Comparison of ENCODE assay signal across 1 cellular context in genomic region chr19:2648528-2648937, GRCh38.
TF ChIP-seq lines count a peak whose summit lies in the region.

No MANE protein-coding gene starts in this region.

TF ChIP-seq in HEK293, 187 proteins besides CTCF, POLR2A, EP300 and RAD21 (continued from another document and continues in another):
- no peak for TF ChIP-seq ZNF302 (tag by site-specific recombination; IDR thresholded peaks at IDR 0.05; ENCODE audit: low read depth)
- no peak for TF ChIP-seq FEZF1 (tag by site-specific recombination; IDR thresholded peaks at IDR 0.05)
- TF ChIP-seq ZNF416 (tag by site-specific recombination; IDR thresholded peaks at IDR 0.05) = peak; percentile 57; the same call in 1 of the 2 replicates
- no peak for TF ChIP-seq ZNF488 (tag by site-specific recombination; IDR thresholded peaks at IDR 0.05)
- TF ChIP-seq ZNF76 (tag by site-specific recombination; IDR thresholded peaks at IDR 0.05; ENCODE audit: borderline replicate concordance, low read depth) = peak; percentile 55
- no peak for TF ChIP-seq ZNF202 (tag by site-specific recombination; IDR thresholded peaks at IDR 0.05; ENCODE audit: borderline replicate concordance)
- TF ChIP-seq ZNF366 (tag by site-specific recombination; conservative IDR thresholded peaks at IDR 0.05) = 0 out of 2 replicates have a peak, but pooled peaks have one; percentile 36
- 0 out of 2 replicates have a peak, but pooled peaks have one; percentile 42 for TF ChIP-seq ZSCAN23 (tag by site-specific recombination; IDR thresholded peaks at IDR 0.05)
- peak; percentile 20 for TF ChIP-seq ZBTB26 (tag by site-specific recombination; optimal IDR thresholded peaks at IDR 0.05)
- TF ChIP-seq ZNF549 (tag by site-specific recombination; IDR thresholded peaks at IDR 0.05) = no peak
- TF ChIP-seq PRDM6 (tag by site-specific recombination; IDR thresholded peaks at IDR 0.05) = no peak
- no peak for TF ChIP-seq ZNF513 (tag by site-specific recombination; IDR thresholded peaks at IDR 0.05)
- no peak; the same call in 1 of the 2 replicates for TF ChIP-seq ZNF629 (tag by site-specific recombination; IDR thresholded peaks at IDR 0.05)
- TF ChIP-seq ZNF211 (tag by site-specific recombination; IDR thresholded peaks at IDR 0.05; ENCODE audit: low read depth) = no peak
- no peak for TF ChIP-seq ZNF623 (tag by site-specific recombination; IDR thresholded peaks at IDR 0.05)
- TF ChIP-seq ZNF501 (tag by site-specific recombination; IDR thresholded peaks at IDR 0.05) = 0 out of 2 replicates have a peak, but pooled peaks have one; percentile 31
- peak; percentile 90; the same call in 1 of the 2 replicates for TF ChIP-seq ZNF391 (tag by site-specific recombination; IDR thresholded peaks at IDR 0.05; ENCODE audit: borderline replicate concordance, low read depth)
- 0 out of 2 replicates have a peak, but pooled peaks have one; percentile 35 for TF ChIP-seq ZNF23 (tag by site-specific recombination; IDR thresholded peaks at IDR 0.05; ENCODE audit: borderline replicate concordance)
- no peak for TF ChIP-seq ZNF571 (tag by site-specific recombination; IDR thresholded peaks at IDR 0.05)
- TF ChIP-seq ZNF830 (tag by site-specific recombination; IDR thresholded peaks at IDR 0.05; ENCODE audit: low read depth) = no peak
- TF ChIP-seq GLI4 (tag by site-specific recombination; IDR thresholded peaks at IDR 0.05) = 0 out of 2 replicates have a peak, but pooled peaks have one; percentile 66
- no peak for TF ChIP-seq ZNF596 (tag by site-specific recombination; IDR thresholded peaks at IDR 0.05)
- peak; percentile 72 for TF ChIP-seq ZBTB17 (tag by site-specific recombination; IDR thresholded peaks at IDR 0.05)
- no peak for TF ChIP-seq ZNF175 (tag by site-specific recombination; IDR thresholded peaks at IDR 0.05)
- TF ChIP-seq ZBTB44 (tag by site-specific recombination; IDR thresholded peaks at IDR 0.05) = peak; percentile 90
- no peak for TF ChIP-seq ZNF114 (tag by site-specific recombination; IDR thresholded peaks at IDR 0.05)
- no peak for TF ChIP-seq ZNF621 (tag by site-specific recombination; IDR thresholded peaks at IDR 0.05)
- TF ChIP-seq, protein P1, sequence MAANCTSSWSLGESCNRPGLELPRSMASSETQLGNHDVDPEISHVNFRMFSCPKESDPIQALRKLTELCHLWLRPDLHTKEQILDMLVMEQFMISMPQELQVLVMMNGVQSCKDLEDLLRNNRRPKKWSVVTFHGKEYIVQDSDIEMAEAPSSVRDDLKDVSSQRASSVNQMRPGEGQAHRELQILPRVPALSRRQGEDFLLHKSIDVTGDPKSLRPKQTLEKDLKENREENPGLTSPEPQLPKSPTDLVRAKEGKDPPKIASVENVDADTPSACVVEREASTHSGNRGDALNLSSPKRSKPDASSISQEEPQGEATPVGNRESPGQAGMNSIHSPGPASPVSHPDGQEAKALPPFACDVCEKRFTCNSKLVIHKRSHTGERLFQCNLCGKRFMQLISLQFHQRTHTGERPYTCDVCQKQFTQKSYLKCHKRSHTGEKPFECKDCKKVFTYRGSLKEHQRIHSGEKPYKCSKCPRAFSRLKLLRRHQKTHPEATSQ (tag by site-specific recombination; IDR thresholded peaks at IDR 0.05) = peak; percentile 90; the same call in 1 of the 2 replicates
- no peak for TF ChIP-seq ZNF701 (tag by site-specific recombination; IDR thresholded peaks at IDR 0.05)
- peak; percentile 43; the same call in 1 of the 2 replicates for TF ChIP-seq KLF1 (tag by site-specific recombination; IDR thresholded peaks at IDR 0.05)
- TF ChIP-seq ZNF785 (tag by site-specific recombination; IDR thresholded peaks at IDR 0.05) = peak; percentile 94; the same call in 1 of the 2 replicates
- TF ChIP-seq, protein P2, sequence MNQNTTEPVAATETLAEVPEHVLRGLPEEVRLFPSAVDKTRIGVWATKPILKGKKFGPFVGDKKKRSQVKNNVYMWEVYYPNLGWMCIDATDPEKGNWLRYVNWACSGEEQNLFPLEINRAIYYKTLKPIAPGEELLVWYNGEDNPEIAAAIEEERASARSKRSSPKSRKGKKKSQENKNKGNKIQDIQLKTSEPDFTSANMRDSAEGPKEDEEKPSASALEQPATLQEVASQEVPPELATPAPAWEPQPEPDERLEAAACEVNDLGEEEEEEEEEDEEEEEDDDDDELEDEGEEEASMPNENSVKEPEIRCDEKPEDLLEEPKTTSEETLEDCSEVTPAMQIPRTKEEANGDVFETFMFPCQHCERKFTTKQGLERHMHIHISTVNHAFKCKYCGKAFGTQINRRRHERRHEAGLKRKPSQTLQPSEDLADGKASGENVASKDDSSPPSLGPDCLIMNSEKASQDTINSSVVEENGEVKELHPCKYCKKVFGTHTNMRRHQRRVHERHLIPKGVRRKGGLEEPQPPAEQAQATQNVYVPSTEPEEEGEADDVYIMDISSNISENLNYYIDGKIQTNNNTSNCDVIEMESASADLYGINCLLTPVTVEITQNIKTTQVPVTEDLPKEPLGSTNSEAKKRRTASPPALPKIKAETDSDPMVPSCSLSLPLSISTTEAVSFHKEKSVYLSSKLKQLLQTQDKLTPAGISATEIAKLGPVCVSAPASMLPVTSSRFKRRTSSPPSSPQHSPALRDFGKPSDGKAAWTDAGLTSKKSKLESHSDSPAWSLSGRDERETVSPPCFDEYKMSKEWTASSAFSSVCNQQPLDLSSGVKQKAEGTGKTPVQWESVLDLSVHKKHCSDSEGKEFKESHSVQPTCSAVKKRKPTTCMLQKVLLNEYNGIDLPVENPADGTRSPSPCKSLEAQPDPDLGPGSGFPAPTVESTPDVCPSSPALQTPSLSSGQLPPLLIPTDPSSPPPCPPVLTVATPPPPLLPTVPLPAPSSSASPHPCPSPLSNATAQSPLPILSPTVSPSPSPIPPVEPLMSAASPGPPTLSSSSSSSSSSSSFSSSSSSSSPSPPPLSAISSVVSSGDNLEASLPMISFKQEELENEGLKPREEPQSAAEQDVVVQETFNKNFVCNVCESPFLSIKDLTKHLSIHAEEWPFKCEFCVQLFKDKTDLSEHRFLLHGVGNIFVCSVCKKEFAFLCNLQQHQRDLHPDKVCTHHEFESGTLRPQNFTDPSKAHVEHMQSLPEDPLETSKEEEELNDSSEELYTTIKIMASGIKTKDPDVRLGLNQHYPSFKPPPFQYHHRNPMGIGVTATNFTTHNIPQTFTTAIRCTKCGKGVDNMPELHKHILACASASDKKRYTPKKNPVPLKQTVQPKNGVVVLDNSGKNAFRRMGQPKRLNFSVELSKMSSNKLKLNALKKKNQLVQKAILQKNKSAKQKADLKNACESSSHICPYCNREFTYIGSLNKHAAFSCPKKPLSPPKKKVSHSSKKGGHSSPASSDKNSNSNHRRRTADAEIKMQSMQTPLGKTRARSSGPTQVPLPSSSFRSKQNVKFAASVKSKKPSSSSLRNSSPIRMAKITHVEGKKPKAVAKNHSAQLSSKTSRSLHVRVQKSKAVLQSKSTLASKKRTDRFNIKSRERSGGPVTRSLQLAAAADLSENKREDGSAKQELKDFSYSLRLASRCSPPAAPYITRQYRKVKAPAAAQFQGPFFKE (tag by site-specific recombination; IDR thresholded peaks at IDR 0.05; ENCODE audit: borderline replicate concordance) = no peak
- TF ChIP-seq ZNF600 (tag by site-specific recombination; IDR thresholded peaks at IDR 0.05) = peak; percentile 87
- peak; percentile 72; the same call in 1 of the 2 replicates for TF ChIP-seq KLF17 (tag by site-specific recombination; IDR thresholded peaks at IDR 0.05)
- peak; percentile 50 for TF ChIP-seq SP3 (tag by site-specific recombination; IDR thresholded peaks at IDR 0.05)
- TF ChIP-seq ZNF654 (tag by site-specific recombination; IDR thresholded peaks at IDR 0.05; ENCODE audit: low read depth) = peak; percentile 94
- TF ChIP-seq AEBP2 (tag by site-specific recombination; IDR thresholded peaks at IDR 0.05; ENCODE audit: borderline replicate concordance) = no peak
- TF ChIP-seq KLF8 (tag by site-specific recombination; IDR thresholded peaks at IDR 0.05) = peak; percentile 86
- no peak for TF ChIP-seq ZNF133 (tag by site-specific recombination; IDR thresholded peaks at IDR 0.05)
- peak; percentile 34; the same call in 1 of the 2 replicates for TF ChIP-seq YY2 (tag by site-specific recombination; IDR thresholded peaks at IDR 0.05)
- no peak for TF ChIP-seq ZFP41 (tag by site-specific recombination; IDR thresholded peaks at IDR 0.05; ENCODE audit: borderline replicate concordance)
- peak; percentile 82; the same call in 1 of the 2 replicates for TF ChIP-seq KLF16 (tag by site-specific recombination; IDR thresholded peaks at IDR 0.05)
